Comparison of ENCODE assay signal across 1 cellular context in the genomic region with DNA sequence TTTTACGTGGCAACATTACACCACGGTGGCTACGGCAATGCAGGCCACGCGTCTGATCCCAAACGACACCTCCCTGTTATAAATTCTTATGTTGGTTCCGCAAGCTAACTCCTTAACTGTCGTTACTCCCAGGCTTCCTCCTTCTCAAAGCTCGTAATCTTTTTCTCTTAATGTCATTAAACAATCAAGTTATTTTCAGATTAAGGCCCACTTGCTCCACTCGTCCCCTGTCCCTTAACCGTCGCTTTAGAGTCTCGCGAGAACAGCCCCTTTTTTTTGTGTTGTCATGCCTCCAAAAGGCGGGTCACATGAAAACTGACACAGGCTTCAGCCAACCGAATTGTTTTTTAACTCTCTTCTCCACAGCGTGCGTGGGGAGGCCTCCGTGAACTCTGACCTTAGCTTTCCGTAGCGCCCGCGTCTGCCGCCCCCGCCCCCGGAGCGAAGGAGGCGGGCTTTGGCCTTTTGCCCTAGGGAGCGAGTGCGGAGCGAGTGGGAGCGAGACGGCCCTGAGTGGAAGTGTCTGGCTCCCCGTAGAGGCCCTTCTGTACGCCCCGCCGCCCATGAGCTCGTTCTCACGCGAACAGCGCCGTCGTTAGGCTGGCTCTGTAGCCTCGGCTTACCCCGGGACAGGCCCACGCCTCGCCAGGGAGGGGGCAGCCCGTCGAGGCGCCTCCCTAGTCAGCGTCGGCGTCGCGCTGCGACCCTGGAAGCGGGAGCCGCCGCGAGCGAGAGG.
TF ChIP-seq lines count a peak whose summit lies in the region.

Gene CAND1 (plus strand): TSS at position 463 of the 736 bp plus-strand sequence. CDS start 360 bp downstream, outside the sequence.

TF ChIP-seq in SK-N-SH, 30 proteins besides CTCF, POLR2A, EP300 and RAD21 (continued from another document):
- TF ChIP-seq ZBTB33 (IDR thresholded peaks at IDR 0.05; ENCODE audit: borderline replicate concordance, low read depth) (peak; percentile 99), POLR2AphosphoS5 (IDR thresholded peaks at IDR 0.05; ENCODE audit: low read depth, low read length) (peak; percentile 84), ELF1 (IDR thresholded peaks at IDR 0.05) (peak; percentile 31; the same call in 1 of the 2 replicates), SMC3 (IDR thresholded peaks at IDR 0.05; ENCODE audit: low read depth, low read length) (no peak), FOXM1 (IDR thresholded peaks at IDR 0.05; ENCODE audit: low read depth) (no peak), EZH2phosphoT487 (IDR thresholded peaks at IDR 0.05; ENCODE audit: borderline replicate concordance, low read depth) (no peak), MEF2A (IDR thresholded peaks at IDR 0.05; ENCODE audit: borderline replicate concordance, low read depth) (no peak), NFIC (IDR thresholded peaks at IDR 0.05; ENCODE audit: borderline replicate concordance) (peak; percentile 92), MXI1 (IDR thresholded peaks at IDR 0.05; ENCODE audit: low read depth, low read length) (peak; percentile 67), CHD2 (IDR thresholded peaks at IDR 0.05; ENCODE audit: low read length, partially characterized antibody) (peak; percentile 100)
- TF ChIP-seq, protein P1, sequence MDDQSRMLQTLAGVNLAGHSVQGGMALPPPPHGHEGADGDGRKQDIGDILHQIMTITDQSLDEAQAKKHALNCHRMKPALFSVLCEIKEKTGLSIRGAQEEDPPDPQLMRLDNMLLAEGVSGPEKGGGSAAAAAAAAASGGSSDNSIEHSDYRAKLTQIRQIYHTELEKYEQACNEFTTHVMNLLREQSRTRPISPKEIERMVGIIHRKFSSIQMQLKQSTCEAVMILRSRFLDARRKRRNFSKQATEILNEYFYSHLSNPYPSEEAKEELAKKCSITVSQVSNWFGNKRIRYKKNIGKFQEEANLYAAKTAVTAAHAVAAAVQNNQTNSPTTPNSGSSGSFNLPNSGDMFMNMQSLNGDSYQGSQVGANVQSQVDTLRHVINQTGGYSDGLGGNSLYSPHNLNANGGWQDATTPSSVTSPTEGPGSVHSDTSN (IDR thresholded peaks at IDR 0.05): peak; percentile 98
